In genomic region chr12:40226652-40227051, GRCh38 we compare ENCODE assay signal across 9 cellular contexts. TPM values are rescaled to one million over a fixed set of nuclear protein-coding genes. Genes with fewer than 3 reads are reported as not detected.
DNase-seq lines count a peak whose midpoint lies in the region; ATAC-seq and TF ChIP-seq lines count a peak whose summit lies in the region.
"Had no signal": no experiment of that assay in that cellular context is flagged by ENCODE, and none has a peak within 500 bp of the region (broad histone marks: within the 10 kb centered on the region; RNA-seq: fewer than 3 reads in every experiment).

No MANE protein-coding gene starts in this region.

- TF ChIP-seq CTCF in cardiac fibroblast (IDR thresholded peaks at IDR 0.05; ENCODE audit: low read depth, low read length) (no peak), nephron (IDR thresholded peaks at IDR 0.05; ENCODE audit: unreplicated experiment in 3 of 3) (no peak)

- H3K4me1 Mint-ChIP-seq in nephron = peaks cover 18% of the 10 kb centered on the region

- H3K4me3 Mint-ChIP-seq in nephron = peak overlapping the region; percentile 80 to 92 (median 92)
- H3K4me3 Mint-ChIP-seq: central memory CD8-positive, alpha-beta T cell had no signal

- peak overlapping the region; percentile 95 to 97 (median 95) for H3K27ac Mint-ChIP-seq in nephron

- ATAC-seq in HG03432 (IDR thresholded peaks at IDR 0.05; ENCODE audit: unreplicated experiment) (peak; percentile 28), HG03159 (IDR thresholded peaks at IDR 0.05; ENCODE audit: unreplicated experiment) (no peak)

- peaks cover 3% of the 10 kb centered on the region for H3K27me3 Mint-ChIP-seq in nephron (ENCODE audit: low read depth)

- peaks cover 2% of the 10 kb centered on the region for H3K9me3 Mint-ChIP-seq in nephron
- H3K9me3 Mint-ChIP-seq: central memory CD8-positive, alpha-beta T cell had no signal

- peaks cover 4% of the 10 kb centered on the region for H3K36me3 Mint-ChIP-seq in nephron (ENCODE audit: low read depth)

- in situ Hi-C loops in Caki2 (cut with HindIII; ENCODE audit: low pct_unique_long_range_greater_than_20kb, low sequenced_read_pairs) = no loop called here

- H3K4me3 ChIP-seq in cardiac fibroblast (replicated peaks in 1 of 2; ENCODE audit: low read depth in 2 of 2, low read length in 2 of 2) = no peak overlapping the region

- DNase-seq in Caki2 (ENCODE audit: low read depth) = peak; percentile 75
- DNase-seq in cardiac fibroblast (ENCODE audit: low read depth in 2 of 2) = peak; percentile 78 to 91
- DNase-seq in NK-92 (lab: John Stamatoyannopoulos, UW; ENCODE audit: unreplicated experiment) = no peak
- no peak for DNase-seq in dermis blood vessel endothelial cell
- no peak for DNase-seq in NCI-H146 treated with DMSO at 0.1 percent for 48 hours (lab: John Stamatoyannopoulos, UW; ENCODE audit: unreplicated experiment)

RNA-seq across cellular contexts. Expression of gene LRRK2, which starts 1.9 kb away (rescaled TPM):
- 2.5 TPM in 2 replicates for total RNA-seq in Caki2 (2014; rRNA removed; shearing (Covaris generic); ENCODE audit: low replicate concordance)
- total RNA-seq in dermis blood vessel endothelial cell = 0.51 and 0.65 TPM in 2 replicates

Comparison
In these comparisons a context has a peak if more than half of its experiments do, and no peak if none do; other contexts are left out.
1. DNase-seq: peak in Caki2 (single experiment) and cardiac fibroblast (2 of 2); none in NK-92 (single experiment), dermis blood vessel endothelial cell (single experiment) and NCI-H146 treated with DMSO at 0.1 percent for 48 hours (single experiment).